In genomic region chr6:99520855-99521556, GRCh38 we compare ENCODE assay signal across 8 cellular contexts. TPM values are rescaled to one million over a fixed set of nuclear protein-coding genes. Genes with fewer than 3 reads are reported as not detected.
DNase-seq lines count a peak whose midpoint lies in the region; ATAC-seq and TF ChIP-seq lines count a peak whose summit lies in the region.

No MANE protein-coding gene starts in this region.

- H3K36me3 ChIP-seq in DOHH2 (ENCODE audit: control insufficient read depth, low read length) (no peaks in the 10 kb centered on the region), PC-9 (ENCODE audit: low read depth) (no peaks in the 10 kb centered on the region), mucosa of stomach (ENCODE audit: control insufficient read depth, insufficient read depth, low read length) (no peaks in the 10 kb centered on the region)

- no peaks in the 10 kb centered on the region for H3K27me3 Mint-ChIP-seq in activated T-cell treated with anti-CD3 and anti-CD28 coated beads, Interleukin-2, amount 50 U/mL, for 24 hours

- no peak overlapping the region for H3K27ac ChIP-seq in DOHH2 (ENCODE audit: low read depth, low read length)
- peak overlapping the region; percentile 45 for H3K27ac ChIP-seq in PC-9

- H3K9me2 ChIP-seq in DOHH2 (replicated peaks; ENCODE audit: control insufficient read depth, low read length), result no peaks in the 10 kb centered on the region
- H3K9me2 ChIP-seq in PC-9 (ENCODE audit: insufficient read depth), result no peaks in the 10 kb centered on the region

- H3K79me2 ChIP-seq in DOHH2 (ENCODE audit: control insufficient read depth, low read length), result no peaks in the 10 kb centered on the region
- peaks cover 10% of the 10 kb centered on the region for H3K79me2 ChIP-seq in PC-9 (ENCODE audit: low read depth)

- H3K9me3 ChIP-seq in DOHH2 (ENCODE audit: control insufficient read depth, insufficient read depth, low read length), result no peaks in the 10 kb centered on the region
- H3K9me3 ChIP-seq in PC-9 (ENCODE audit: insufficient read depth, low read depth), result no peaks in the 10 kb centered on the region
- no peaks in the 10 kb centered on the region for H3K9me3 ChIP-seq in mucosa of stomach (ENCODE audit: control insufficient read depth, low read length)

- H4K20me1 ChIP-seq in DOHH2 (ENCODE audit: control insufficient read depth, insufficient read depth, low read depth, low read length) (no peaks in the 10 kb centered on the region), PC-9 (ENCODE audit: insufficient read depth) (no peaks in the 10 kb centered on the region)

- peaks cover 26% of the 10 kb centered on the region for H3K4me1 ChIP-seq in DOHH2 (ENCODE audit: control insufficient read depth, low read length)
- peaks cover 13% of the 10 kb centered on the region for H3K4me1 ChIP-seq in PC-9 (replicated peaks; ENCODE audit: insufficient read depth)
- no peaks in the 10 kb centered on the region for H3K4me1 ChIP-seq in mucosa of stomach (ENCODE audit: control insufficient read depth, insufficient read depth, low read length)

- TF ChIP-seq CTCF in DOHH2 (IDR thresholded peaks at IDR 0.05; ENCODE audit: low read depth, low read length, poor library complexity, severe bottlenecking) (peak; percentile 80), PC-9 (conservative IDR thresholded peaks at IDR 0.05) (peak; percentile 85), epithelial cell of proximal tubule (conservative IDR thresholded peaks at IDR 0.05; ENCODE audit: low read depth, low read length) (peak; percentile 71)

- POLR2A ChIA-PET in PC-9 (lab: Charles Lee; ENCODE audit: unreplicated experiment), result interaction anchor here (0.6 kb wide), 1 partner anchor 20 kb away, joined by 9 read pairs; no protein-coding TSS in a partner anchor

- DNase-seq in Jurkat, Clone E6-1 (ENCODE audit: low read depth, low spot score), result peak; percentile 64
- peak; percentile 73 to 82 for DNase-seq in PC-9
- peak; percentile 87 for DNase-seq in activated T-cell treated with anti-CD3 and anti-CD28 coated beads, Interleukin-2, amount 50 U/mL, for 24 hours
- DNase-seq in epithelial cell of proximal tubule (ENCODE audit: low read depth), result no peak
- DNase-seq in stimulated activated CD8-positive, alpha-beta memory T cell treated with anti-CD3 and anti-CD28 coated beads, Interleukin-7, amount 100 ng/mL, for 48 hours (ENCODE audit: extremely low read depth in 1 of 2, low read depth in 1 of 2), result peak; percentile 53 to 65

- BruUV-seq in PC-9 (replicated peaks; lab: Mats Ljungman, UMichigan), result TSS peak; percentile 74

- peak overlapping the region; percentile 95 for H2AFZ ChIP-seq in PC-9

- no peaks in the 10 kb centered on the region for H3K9me3 Mint-ChIP-seq in activated T-cell treated with anti-CD3 and anti-CD28 coated beads, Interleukin-2, amount 50 U/mL, for 24 hours

- peaks cover 18% of the 10 kb centered on the region for H3K36me3 Mint-ChIP-seq in activated T-cell treated with anti-CD3 and anti-CD28 coated beads, Interleukin-2, amount 50 U/mL, for 24 hours (ENCODE audit: low read depth)

- peak; percentile 95 for ATAC-seq in GM21717 (IDR thresholded peaks at IDR 0.05; ENCODE audit: unreplicated experiment)

- intact Hi-C loops in PC-9 (cut with micrococcal nuclease; ENCODE audit: unreplicated experiment), result loop anchor here (2.0 kb wide), 1 partner anchor 48 kb away; the partner anchor contains the start of gene CCNC

- H3K4me3 Mint-ChIP-seq in activated T-cell treated with anti-CD3 and anti-CD28 coated beads, Interleukin-2, amount 50 U/mL, for 24 hours, result peak overlapping the region; percentile 93

- H3K4me2 ChIP-seq in DOHH2 (ENCODE audit: low read length), result peak overlapping the region; percentile 81
- peak overlapping the region; percentile 71 for H3K4me2 ChIP-seq in PC-9

- H3K9ac ChIP-seq in mucosa of stomach (ENCODE audit: low read length), result peak overlapping the region; percentile 93

- H3F3A ChIP-seq in DOHH2 (ENCODE audit: control insufficient read depth, insufficient read depth) (peaks cover 12% of the 10 kb centered on the region), PC-9 (ENCODE audit: insufficient read depth, low read depth) (peaks cover 8% of the 10 kb centered on the region; the same call in 1 of the 2 replicates)

- peaks cover 36% of the 10 kb centered on the region for H3K4me1 Mint-ChIP-seq in activated T-cell treated with anti-CD3 and anti-CD28 coated beads, Interleukin-2, amount 50 U/mL, for 24 hours (ENCODE audit: low read depth)

- no peaks in the 10 kb centered on the region for H3K27me3 ChIP-seq in DOHH2 (ENCODE audit: control insufficient read depth, low read length)
- H3K27me3 ChIP-seq in PC-9 (ENCODE audit: insufficient read depth, low read depth), result no peaks in the 10 kb centered on the region
- H3K27me3 ChIP-seq in mucosa of stomach (ENCODE audit: control insufficient read depth, insufficient read depth, low read length), result no peaks in the 10 kb centered on the region

- H3K4me3 ChIP-seq in DOHH2 (ENCODE audit: low read length) (peak overlapping the region; percentile 85), PC-9 (peak overlapping the region; percentile 61), epithelial cell of proximal tubule (ENCODE audit: low read depth, low read length) (peak overlapping the region; percentile 89), mucosa of stomach (ENCODE audit: low read length) (peak overlapping the region; percentile 98)
- peak overlapping the region; percentile 74 for H3K4me3 ChIP-seq in Jurkat, Clone E6-1 (ENCODE audit: low read length)

- H3K27ac Mint-ChIP-seq in activated T-cell treated with anti-CD3 and anti-CD28 coated beads, Interleukin-2, amount 50 U/mL, for 24 hours, result peak overlapping the region; percentile 97

- CTCF ChIA-PET in PC-9 (lab: Charles Lee), result no interaction called here

RNA-seq across cellular contexts. Expression of gene USP45, which starts 5.8 kb away (rescaled TPM):
- 12.2 TPM for polyA plus RNA-seq in Jurkat, Clone E6-1 (2012; ENCODE audit: insufficient read depth, insufficient read length)
- total RNA-seq in PC-9 (2021), result 9.7 and 9.9 TPM in 2 replicates
- total RNA-seq in epithelial cell of proximal tubule, result 8.5 and 9.8 TPM in 2 replicates

RNA-seq across cellular contexts. Expression of gene CCNC, which starts 47.5 kb away (rescaled TPM):
- 63.7 TPM for polyA plus RNA-seq in Jurkat, Clone E6-1 (2012; ENCODE audit: insufficient read depth, insufficient read length)
- total RNA-seq in PC-9 (2021), result 62.2 and 83.7 TPM in 2 replicates
- total RNA-seq in epithelial cell of proximal tubule, result 84.9 and 130 TPM in 2 replicates
